38 cellular contexts compared by ENCODE assay signal in the genomic region with DNA sequence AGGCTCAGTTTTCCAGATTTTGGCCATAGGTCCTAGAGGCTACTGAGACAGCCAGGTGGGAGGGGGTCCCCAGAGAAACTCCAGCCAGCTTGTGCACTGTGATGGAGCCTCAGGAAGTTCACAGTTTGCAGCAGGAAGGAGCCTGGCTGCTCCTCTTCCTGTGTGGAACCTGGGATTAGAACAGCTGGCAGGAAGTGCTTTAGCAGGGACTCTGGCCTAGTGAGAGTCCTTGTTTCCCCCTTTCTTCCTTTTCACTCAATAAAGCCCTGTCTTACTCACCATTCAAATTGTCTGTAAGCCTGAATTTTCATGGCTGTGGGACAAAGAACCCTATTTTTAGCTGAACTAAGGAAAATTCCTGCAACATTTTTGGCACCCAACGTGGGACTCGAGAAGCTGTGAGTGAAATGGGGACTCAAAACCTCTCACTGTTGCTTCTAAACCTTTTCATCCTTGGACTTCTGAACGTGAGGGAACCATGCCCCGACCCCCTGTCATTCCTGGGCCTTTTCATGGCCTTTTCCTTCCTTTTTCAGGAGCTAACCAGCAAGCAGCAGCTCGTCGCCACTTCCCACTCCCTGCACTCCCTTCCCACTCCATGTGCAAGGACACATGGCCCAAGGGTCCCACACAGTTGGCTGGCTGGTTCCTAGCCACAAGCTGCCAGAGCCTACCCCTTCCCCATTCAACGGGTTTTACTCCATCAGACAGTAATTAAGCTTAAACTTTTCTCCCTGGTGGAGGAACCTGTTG. TPM values are rescaled to one million over a fixed set of nuclear protein-coding genes. Genes with fewer than 3 reads are reported as not detected.
"Had no signal": no experiment of that assay in that cellular context is flagged by ENCODE, and none has a peak within 500 bp of the region (broad histone marks: within the 10 kb centered on the region; RNA-seq: fewer than 3 reads in every experiment).

No MANE protein-coding gene starts in this region.

- H3K36me3 Mint-ChIP-seq: activated naive CD4-positive, alpha-beta T cell treated with anti-CD3 and anti-CD28 coated beads, Interleukin-2, amount 10 ng/mL, durations not matched to agents 7 days and 5 days had no signal

- H3K4me1 Mint-ChIP-seq: activated CD4-positive, alpha-beta T cell treated with anti-CD3 and anti-CD28 coated beads for 36 hours; activated CD4-positive, alpha-beta T cell treated with anti-CD3 and anti-CD28 coated beads, Interleukin-2, amount 10 ng/mL, durations not matched to agents 7 days and 5 days; activated naive CD4-positive, alpha-beta T cell treated with anti-CD3 and anti-CD28 coated beads, Interleukin-2, amount 10 ng/mL, durations not matched to agents 7 days and 5 days; activated naive CD8-positive, alpha-beta T cell treated with anti-CD3 and anti-CD28 coated beads, Interleukin-2, amount 50 U/mL, for 24 hours; central memory CD8-positive, alpha-beta T cell; WTC11 had no signal

- H3K27ac Mint-ChIP-seq: activated CD4-positive, alpha-beta T cell treated with anti-CD3 and anti-CD28 coated beads for 36 hours; activated CD4-positive, alpha-beta T cell treated with anti-CD3 and anti-CD28 coated beads, Interleukin-2, amount 10 ng/mL, durations not matched to agents 7 days and 5 days; activated CD8-positive, alpha-beta T cell treated with anti-CD3 and anti-CD28 coated beads, Interleukin-2, amount 10 ng/mL, durations not matched to agents 7 days and 5 days; activated naive CD4-positive, alpha-beta T cell treated with anti-CD3 and anti-CD28 coated beads, Interleukin-2, amount 10 ng/mL, durations not matched to agents 7 days and 5 days; activated naive CD8-positive, alpha-beta T cell; activated naive CD8-positive, alpha-beta T cell treated with anti-CD3 and anti-CD28 coated beads, Interleukin-2, amount 50 U/mL, for 24 hours; WTC11 had no signal

- H3K27me3 ChIP-seq: brain microvascular endothelial cell, Peyer's patch had no signal

- H3K4me1 ChIP-seq: Peyer's patch had no signal

- ATAC-seq: activated CD4-positive, alpha-beta T cell treated with anti-CD3 and anti-CD28 coated beads for 36 hours; activated CD4-positive, CD25-positive, alpha-beta regulatory T cell treated with anti-CD3 and anti-CD28 coated beads, Interleukin-2, amount 50 U/mL, for 24 hours; activated CD8-positive, alpha-beta T cell treated with anti-CD3 and anti-CD28 coated beads, Interleukin-2, amount 10 ng/mL, durations not matched to agents 7 days and 5 days; activated naive CD8-positive, alpha-beta T cell treated with anti-CD3 and anti-CD28 coated beads, Interleukin-2, amount 50 U/mL, for 24 hours; activated T-cell treated with anti-CD3 and anti-CD28 coated beads, Interleukin-2, amount 50 U/mL, for 4 hours; PC-3; Right ventricle myocardium inferior; SK-N-SH treated with all-trans-retinoic acid at 6 μM for 48 hours; WTC11 had no signal

- H3K9me3 ChIP-seq: Peyer's patch had no signal

- H3K9me3 Mint-ChIP-seq: central memory CD8-positive, alpha-beta T cell had no signal

- H3K36me3 ChIP-seq: brain microvascular endothelial cell, cardiac muscle cell, Peyer's patch had no signal

- H3K4me3 ChIP-seq: cardiac muscle cell, Peyer's patch had no signal

- DNase-seq: activated CD4-positive, alpha-beta T cell treated with anti-CD3 and anti-CD28 coated beads for 36 hours; activated CD4-positive, alpha-beta T cell treated with anti-CD3 and anti-CD28 coated beads, Interleukin-2, amount 10 ng/mL, durations not matched to agents 7 days and 5 days; activated CD4-positive, alpha-beta T cell treated with anti-CD3 and anti-CD28 coated beads, Interleukin-2, amount 50 U/mL, for 48 hours; activated CD8-positive, alpha-beta memory T cell treated with anti-CD3 and anti-CD28 coated beads, Interleukin-2, amount 50 U/mL, for 4 hours; activated CD8-positive, alpha-beta T cell treated with anti-CD3 and anti-CD28 coated beads, Interleukin-2, amount 10 ng/mL, durations not matched to agents 7 days and 5 days; activated effector memory CD4-positive, alpha-beta T cell treated with Interleukin-2 at 50 U/mL for 16 hours; activated naive CD4-positive, alpha-beta T cell treated with anti-CD3 and anti-CD28 coated beads, Interleukin-2, amount 10 ng/mL, durations not matched to agents 7 days and 5 days; activated naive CD8-positive, alpha-beta T cell treated with anti-CD3 and anti-CD28 coated beads, Interleukin-2, amount 50 U/mL, for 24 hours; activated T-cell treated with anti-CD3 and anti-CD28 coated beads for 4 hours; activated T-cell treated with anti-CD3 and anti-CD28 coated beads, Interleukin-2, amount 50 U/mL, for 4 hours; anterior cingulate cortex; brain microvascular endothelial cell; Kasumi-1; MM.1S; MV-4-11; NCI-H1092; NCI-H1436 treated with DMSO at 0.1 percent for 48 hours; NCI-H1694 treated with DMSO at 0.1 percent for 48 hours; NCI-H2029; NCI-H510A; NCI-H526; NCI-H748 treated with DMSO at 0.1 percent for 48 hours; NK-92 treated with Interleukin-12 subunit alpha and Interleukin-12 subunit beta, amount 100 ng/mL, for 24 hours; PC-3; Peyer's patch; SIG-M5; T1000 had no signal

- H3K27ac ChIP-seq: brain microvascular endothelial cell, cardiac muscle cell, Peyer's patch, RWPE1 had no signal

- H3K4me3 Mint-ChIP-seq: activated CD4-positive, alpha-beta T cell treated with anti-CD3 and anti-CD28 coated beads for 36 hours; activated CD4-positive, alpha-beta T cell treated with anti-CD3 and anti-CD28 coated beads, Interleukin-2, amount 10 ng/mL, durations not matched to agents 7 days and 5 days; activated CD8-positive, alpha-beta T cell treated with anti-CD3 and anti-CD28 coated beads, Interleukin-2, amount 10 ng/mL, durations not matched to agents 7 days and 5 days; activated naive CD4-positive, alpha-beta T cell treated with anti-CD3 and anti-CD28 coated beads, Interleukin-2, amount 10 ng/mL, durations not matched to agents 7 days and 5 days; activated naive CD8-positive, alpha-beta T cell; activated naive CD8-positive, alpha-beta T cell treated with anti-CD3 and anti-CD28 coated beads, Interleukin-2, amount 50 U/mL, for 24 hours; activated T-cell treated with anti-CD3 and anti-CD28 coated beads, Interleukin-2, amount 50 U/mL, for 4 hours; central memory CD8-positive, alpha-beta T cell; WTC11 had no signal

RNA-seq across cellular contexts. Expression of a gene that starts 32.8 kb away (rescaled TPM):
- total RNA-seq: activated CD4-positive, alpha-beta T cell treated with anti-CD3 and anti-CD28 coated beads for 36 hours; activated CD8-positive, alpha-beta T cell treated with anti-CD3 and anti-CD28 coated beads, Interleukin-2, amount 10 ng/mL, durations not matched to agents 7 days and 5 days; activated T-cell treated with anti-CD3 and anti-CD28 coated beads, Interleukin-2, amount 50 U/mL, for 4 hours; chondrocyte; PC-3; T-helper 1 cell treated with Interleukin-12 subunit alpha and Interleukin-12 subunit beta and Interleukin-4 antibody, amounts not matched to agents 30 ng/mL and 1 ng/mL, for 36 hours; T-helper 2 cell treated with Interferon-gamma antibody and Interleukin-4, amounts not matched to agents 100 ng/mL and 5 ng/mL, for 36 hours had no signal
